ENCODE assay signal across 21 cellular contexts in the genomic region with DNA sequence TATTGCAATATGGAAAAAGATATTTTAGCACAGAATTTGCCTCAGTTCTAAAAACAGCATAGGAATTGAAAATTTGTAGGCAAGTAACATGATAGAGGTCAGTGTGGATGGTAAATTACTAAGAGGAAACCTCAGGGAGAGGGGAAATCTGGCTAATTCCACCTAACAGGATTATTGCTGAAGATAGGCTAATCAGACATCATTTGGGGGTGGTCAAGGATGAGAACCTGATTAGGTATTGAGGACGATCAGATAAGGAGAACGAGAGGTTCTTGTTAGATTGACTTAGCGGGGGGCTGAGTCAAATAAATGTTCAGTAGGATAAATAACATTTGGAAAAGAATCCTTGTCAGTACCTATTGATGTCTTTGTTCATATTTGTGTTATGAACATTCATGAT.
"Had no signal": no experiment of that assay in that cellular context is flagged by ENCODE, and none has a peak within 500 bp of the region (broad histone marks: within the 10 kb centered on the region; RNA-seq: fewer than 3 reads in every experiment).

No MANE protein-coding gene starts in this region.

- DNase-seq: IMR-90, Kasumi-1, KG1, MM.1S, NCI-H1092 treated with DMSO at 0.1 percent for 48 hours, NCI-H1436, NCI-H1694, NCI-H187 treated with DMSO at 0.1 percent for 48 hours, NCI-H2029 treated with DMSO at 0.1 percent for 48 hours, NCI-H2171 treated with DMSO at 0.1 percent for 48 hours, NCI-H345, NCI-H446 treated with DMSO at 0.1 percent for 48 hours, NCI-H510A treated with DMSO at 0.1 percent for 48 hours, NCI-H526, Right ventricle myocardium superior, RPMI8226, SIG-M5, SW 1271, T-cell had no signal

- ATAC-seq: HepG2, T-cell had no signal

- H3K27me3 ChIP-seq: SJSA1 had no signal

- H3K4me3 ChIP-seq: SJSA1 had no signal

- H3K27ac ChIP-seq: SJSA1 had no signal

- H3K36me3 ChIP-seq: SJSA1 had no signal

- H3K4me1 ChIP-seq: SJSA1 had no signal
